ENCODE assay signal across 27 cellular contexts in genomic region chr2:137775529-137775928, GRCh38.
DNase-seq lines count a peak whose midpoint lies in the region; ATAC-seq and TF ChIP-seq lines count a peak whose summit lies in the region.
"Had no signal": no experiment of that assay in that cellular context is flagged by ENCODE, and none has a peak within 500 bp of the region (broad histone marks: within the 10 kb centered on the region; RNA-seq: fewer than 3 reads in every experiment).

No MANE protein-coding gene starts in this region.

- TF ChIP-seq POLR2A in breast epithelium (IDR thresholded peaks at IDR 0.05) (no peak), sigmoid colon (IDR thresholded peaks at IDR 0.05) (no peak)

- in situ Hi-C loops in T47D (cut with HindIII; ENCODE audit: low pct_unique_long_range_greater_than_20kb, low sequenced_read_pairs): no loop called here

- WGBS in sigmoid colon, 2 donors: 14 to 37% methylated on average over 3 of the region's 3 CpGs

- H3K4me1 Mint-ChIP-seq in WTC11: peaks cover 24% of the 10 kb centered on the region
- H3K4me1 Mint-ChIP-seq: CD14-positive monocyte; CD8-positive, alpha-beta memory T cell had no signal

- TF ChIP-seq EP300 in sigmoid colon (IDR thresholded peaks at IDR 0.05): no peak

- DNase-seq in T47D (ENCODE audit: low read depth in 1 of 2, low spot score in 1 of 2): peak; percentile 19 to 84
- no peak for DNase-seq in breast epithelium (ENCODE audit: low spot score in 2 of 2)
- DNase-seq in WTC11 (ENCODE audit: low spot score): no peak
- DNase-seq in mucosa of descending colon: peak in 1 of 3 donors; percentile 2
- peak; percentile 47 for DNase-seq in ureter (ENCODE audit: low spot score)
- DNase-seq in activated CD4-positive, alpha-beta T cell treated with anti-CD3 and anti-CD28 coated beads for 48 hours: no peak
- no peak for DNase-seq in sigmoid colon
- DNase-seq: 8988T; ACHN; BE2C; CD8-positive, alpha-beta memory T cell; DMS153; DND-41; Karpas-422; MV-4-11; NCI-H1105; NCI-H1436 treated with DMSO at 0.1 percent for 48 hours; NCI-H187 treated with DMSO at 0.1 percent for 48 hours; NCI-H2107; NCI-H446; NCI-H526 treated with DMSO at 0.1 percent for 48 hours; Peyer's patch; SJCRH30 had no signal

- H3K4me3 Mint-ChIP-seq in WTC11: no peak overlapping the region
- H3K4me3 Mint-ChIP-seq: CD14-positive monocyte; CD8-positive, alpha-beta memory T cell had no signal

- TF ChIP-seq CTCF in breast epithelium (IDR thresholded peaks at IDR 0.05): no peak
- TF ChIP-seq CTCF in WTC11 (IDR thresholded peaks at IDR 0.05): no peak
- TF ChIP-seq CTCF in mucosa of descending colon (IDR thresholded peaks at IDR 0.05): no peak
- TF ChIP-seq CTCF in sigmoid colon (IDR thresholded peaks at IDR 0.05): no peak

- peaks cover 26% of the 10 kb centered on the region for H3K36me3 Mint-ChIP-seq in WTC11
- H3K36me3 Mint-ChIP-seq: CD14-positive monocyte; CD8-positive, alpha-beta memory T cell had no signal

- no peak overlapping the region for H3K27ac ChIP-seq in breast epithelium
- H3K27ac ChIP-seq in sigmoid colon: no peak overlapping the region
- H3K27ac ChIP-seq: Peyer's patch, SJCRH30 had no signal

- H3K36me3 ChIP-seq in breast epithelium (no peaks in the 10 kb centered on the region), mucosa of descending colon (ENCODE audit: low read depth) (no peaks in the 10 kb centered on the region), sigmoid colon (no peaks in the 10 kb centered on the region)
- H3K36me3 ChIP-seq: BE2C, Peyer's patch, SJCRH30 had no signal

- H3K27ac Mint-ChIP-seq in WTC11: peak overlapping the region; percentile 24; the same call in 1 of the 2 replicates
- H3K27ac Mint-ChIP-seq: CD14-positive monocyte; CD8-positive, alpha-beta memory T cell had no signal

- H3K9me3 ChIP-seq in breast epithelium: no peaks in the 10 kb centered on the region
- H3K9me3 ChIP-seq in mucosa of descending colon: no peaks in the 10 kb centered on the region
- no peaks in the 10 kb centered on the region for H3K9me3 ChIP-seq in sigmoid colon
- H3K9me3 ChIP-seq: BE2C, Peyer's patch, SJCRH30 had no signal

- no peak for ATAC-seq in WTC11
- ATAC-seq in mucosa of descending colon: peak; percentile 54
- ATAC-seq in GM18519 (IDR thresholded peaks at IDR 0.05; ENCODE audit: low FRiP score, unreplicated experiment): no peak
- ATAC-seq: HepG2, SK-N-SH treated with all-trans-retinoic acid at 6 μM for 48 hours had no signal

- H3K27me3 ChIP-seq in breast epithelium (no peaks in the 10 kb centered on the region), sigmoid colon (no peaks in the 10 kb centered on the region)
- H3K27me3 ChIP-seq: BE2C, Peyer's patch, SJCRH30 had no signal

- H3K9me3 Mint-ChIP-seq in WTC11: peaks cover 34% of the 10 kb centered on the region

- H3K27me3 Mint-ChIP-seq in WTC11 (ENCODE audit: low read depth): no peaks in the 10 kb centered on the region
- H3K27me3 Mint-ChIP-seq: CD8-positive, alpha-beta memory T cell had no signal

- no peak overlapping the region for H3K4me3 ChIP-seq in breast epithelium
- H3K4me3 ChIP-seq in mucosa of descending colon: no peak overlapping the region
- no peak overlapping the region for H3K4me3 ChIP-seq in sigmoid colon
- H3K4me3 ChIP-seq: Peyer's patch, SJCRH30 had no signal

- intact Hi-C loops in breast epithelium (cut with DNase I; ENCODE audit: low total_unique reads): no loop called here
- intact Hi-C loops in mucosa of descending colon (cut with DNase I, micrococcal nuclease): no loop called here
- intact Hi-C loops in sigmoid colon (cut with DNase I): no loop called here

- CTCF ChIA-PET in WTC11 (lab: Charles Lee): no interaction called here

- H3K4me1 ChIP-seq in breast epithelium (no peaks in the 10 kb centered on the region), mucosa of descending colon (ENCODE audit: low read depth) (no peaks in the 10 kb centered on the region), sigmoid colon (no peaks in the 10 kb centered on the region)
- H3K4me1 ChIP-seq: BE2C, Peyer's patch, SJCRH30 had no signal

- POLR2A ChIA-PET in WTC11 (lab: Charles Lee): no interaction called here

TF ChIP-seq in WTC11, 78 proteins besides CTCF, POLR2A, EP300 and RAD21:
- TF ChIP-seq NFATC4 (CRISPR knock-in tag; IDR thresholded peaks at IDR 0.05) (no peak), SMAD4 (CRISPR knock-in tag; IDR thresholded peaks at IDR 0.05) (no peak), TEAD4 (CRISPR knock-in tag; IDR thresholded peaks at IDR 0.05) (no peak), PRRX2 (CRISPR knock-in tag; IDR thresholded peaks at IDR 0.05) (no peak), FOXJ3 (CRISPR knock-in tag; IDR thresholded peaks at IDR 0.05; ENCODE audit: borderline replicate concordance) (no peak), KAT7 (CRISPR knock-in tag; IDR thresholded peaks at IDR 0.05; ENCODE audit: borderline replicate concordance) (no peak), FOXP1 (CRISPR knock-in tag; IDR thresholded peaks at IDR 0.05; ENCODE audit: borderline replicate concordance) (no peak), AFF4 (CRISPR knock-in tag; IDR thresholded peaks at IDR 0.05; ENCODE audit: borderline replicate concordance) (no peak)
TF ChIP-seq in WTC11: peak in this region for 0.

Comparison
In these comparisons a context has a peak if more than half of its experiments do, and no peak if none do; other contexts are left out.
1. DNase-seq: peak in T47D (2 of 2) and ureter (single experiment); none in breast epithelium (0 of 2), WTC11 (single experiment), activated CD4-positive, alpha-beta T cell treated with anti-CD3 and anti-CD28 coated beads for 48 hours (single experiment) and sigmoid colon (single experiment).